ENCODE assay signal across 8 cellular contexts in the genomic region with DNA sequence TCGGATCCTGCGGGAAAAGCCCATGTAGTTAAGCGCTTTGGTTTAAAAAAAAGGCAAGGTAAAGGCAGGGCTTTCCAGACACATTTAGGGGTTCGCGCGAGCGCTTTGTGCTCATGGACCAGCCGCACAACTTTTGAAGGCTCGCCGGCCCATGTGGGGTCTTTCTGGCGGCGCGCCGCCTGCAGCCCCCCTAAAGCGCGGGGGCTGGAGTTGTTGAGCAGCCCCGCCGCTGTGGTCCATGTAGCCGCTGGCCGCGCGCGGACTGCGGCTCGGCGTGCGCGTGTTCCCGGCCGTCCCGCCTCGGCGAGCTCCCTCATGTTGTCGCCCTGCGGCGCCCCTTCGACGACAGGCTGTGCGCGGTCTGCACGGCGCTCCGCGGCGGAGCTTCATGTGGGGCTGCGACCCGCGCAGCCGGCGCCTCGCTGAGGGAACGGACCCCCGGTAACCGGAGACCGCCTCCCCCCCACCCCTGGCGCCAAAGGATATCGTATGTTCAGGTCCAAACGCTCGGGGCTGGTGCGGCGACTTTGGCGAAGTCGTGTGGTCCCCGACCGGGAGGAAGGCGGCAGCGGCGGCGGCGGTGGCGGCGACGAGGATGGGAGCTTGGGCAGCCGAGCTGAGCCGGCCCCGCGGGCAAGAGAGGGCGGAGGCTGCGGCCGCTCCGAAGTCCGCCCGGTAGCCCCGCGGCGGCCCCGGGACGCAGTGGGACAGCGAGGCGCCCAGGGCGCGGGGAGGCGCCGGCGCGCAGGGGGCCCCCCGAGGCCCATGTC. TPM values are rescaled to one million over a fixed set of nuclear protein-coding genes. Genes with fewer than 3 reads are reported as not detected.
DNase-seq lines count a peak whose midpoint lies in the region; ATAC-seq and TF ChIP-seq lines count a peak whose summit lies in the region.

No MANE protein-coding gene starts in this region.

- peak overlapping the region; percentile 95 for H3K4me2 ChIP-seq in PC-9

- peak; percentile 46 for DNase-seq in GM03348 (ENCODE audit: low spot score)
- DNase-seq in PC-9 = peak in 1 of 2 experiments; percentile 15
- DNase-seq in naive B cell = peak; percentile 27
- no peak for DNase-seq in NCI-H2107 treated with DMSO at 0.1 percent for 48 hours (lab: John Stamatoyannopoulos, UW; ENCODE audit: unreplicated experiment)
- DNase-seq in amniotic stem cell (lab: John Stamatoyannopoulos, UW) = no peak
- DNase-seq in NCI-H1694 treated with DMSO at 0.1 percent for 48 hours (lab: John Stamatoyannopoulos, UW) = no peak

- no peaks in the 10 kb centered on the region for H3K9me3 ChIP-seq in PC-9 (ENCODE audit: insufficient read depth, low read depth)

- peak overlapping the region; percentile 15 for H3K27ac Mint-ChIP-seq in dendritic cell treated with granulocyte-macrophage colony-stimulating factor and Interleukin-4, amounts not matched to agents 40 ng/mL and 50 ng/mL, for 4 days
- peak overlapping the region in 2 of 6 donors; percentile 21 to 87 for H3K27ac Mint-ChIP-seq in naive B cell

- no peak for ATAC-seq in naive B cell (ENCODE audit: low read depth in 2 of 2)
- ATAC-seq in GM19328 (IDR thresholded peaks at IDR 0.05; ENCODE audit: unreplicated experiment) = no peak

- peaks cover 10% of the 10 kb centered on the region for H3K36me3 Mint-ChIP-seq in dendritic cell treated with granulocyte-macrophage colony-stimulating factor and Interleukin-4, amounts not matched to agents 40 ng/mL and 50 ng/mL, for 4 days (ENCODE audit: low read depth)
- H3K36me3 Mint-ChIP-seq in naive B cell = no peaks in the 10 kb centered on the region

- H3K4me1 ChIP-seq in PC-9 (replicated peaks; ENCODE audit: insufficient read depth) = peaks cover 19% of the 10 kb centered on the region

- H3K9me2 ChIP-seq in PC-9 (ENCODE audit: insufficient read depth) = no peaks in the 10 kb centered on the region

- H3K27me3 ChIP-seq in PC-9 (ENCODE audit: insufficient read depth, low read depth) = no peaks in the 10 kb centered on the region

- no peaks in the 10 kb centered on the region for H3K9me3 Mint-ChIP-seq in dendritic cell treated with granulocyte-macrophage colony-stimulating factor and Interleukin-4, amounts not matched to agents 40 ng/mL and 50 ng/mL, for 4 days
- no peaks in the 10 kb centered on the region for H3K9me3 Mint-ChIP-seq in naive B cell

- H3K4me1 Mint-ChIP-seq in dendritic cell treated with granulocyte-macrophage colony-stimulating factor and Interleukin-4, amounts not matched to agents 40 ng/mL and 50 ng/mL, for 4 days (ENCODE audit: low read depth) = peaks cover 41% of the 10 kb centered on the region
- peaks cover 9 to 24% (median 18%) of the 10 kb centered on the region in 3 donors for H3K4me1 Mint-ChIP-seq in naive B cell

- BruUV-seq in PC-9 (replicated peaks; lab: Mats Ljungman, UMichigan) = TSS peak; percentile 56

- no peaks in the 10 kb centered on the region; the same call in 1 of the 2 replicates for H4K20me1 ChIP-seq in PC-9 (ENCODE audit: insufficient read depth)

- intact Hi-C loops in PC-9 (cut with micrococcal nuclease; ENCODE audit: unreplicated experiment) = loop anchor here (1.0 to 2.0 kb wide), 3 partner anchors 60 to 228 kb away; no protein-coding TSS in a partner anchor
- intact Hi-C loops in dendritic cell treated with granulocyte-macrophage colony-stimulating factor and Interleukin-4, amounts not matched to agents 40 ng/mL and 50 ng/mL, for 4 days (cut with micrococcal nuclease) = loop anchor here (5.0 kb wide), 1 partner anchor 149 kb away; no protein-coding TSS in a partner anchor

- H3K4me3 Mint-ChIP-seq in dendritic cell treated with granulocyte-macrophage colony-stimulating factor and Interleukin-4, amounts not matched to agents 40 ng/mL and 50 ng/mL, for 4 days = peak overlapping the region; percentile 83
- peak overlapping the region; percentile 85 to 97 (median 94) for H3K4me3 Mint-ChIP-seq in naive B cell

- H3F3A ChIP-seq in PC-9 (ENCODE audit: insufficient read depth, low read depth) = peaks cover 5% of the 10 kb centered on the region; the same call in 1 of the 2 replicates

- H3K79me2 ChIP-seq in PC-9 (ENCODE audit: low read depth) = peaks cover 36% of the 10 kb centered on the region

- H3K27me3 Mint-ChIP-seq in dendritic cell treated with granulocyte-macrophage colony-stimulating factor and Interleukin-4, amounts not matched to agents 40 ng/mL and 50 ng/mL, for 4 days = peaks cover 31% of the 10 kb centered on the region
- H3K27me3 Mint-ChIP-seq in naive B cell = peaks cover 11 to 24% (median 22%) of the 10 kb centered on the region in 3 donors

- CTCF ChIA-PET in PC-9 (lab: Charles Lee) = interaction anchor here (0.5 to 0.9 kb wide), 4 partner anchors 17 to 1078 kb away, joined by 3 to 12 read pairs (median 5); no protein-coding TSS in a partner anchor

- POLR2A ChIA-PET in PC-9 (lab: Charles Lee; ENCODE audit: unreplicated experiment) = interaction anchor here (0.7 to 0.8 kb wide), 2 partner anchors 63 to 638 kb away, joined by 3 to 5 read pairs; no protein-coding TSS in a partner anchor

- no peak for TF ChIP-seq CTCF in PC-9 (conservative IDR thresholded peaks at IDR 0.05)

- 0 out of 2 replicates have a peak overlapping the region, but pooled peaks have one; percentile 3 for H3K27ac ChIP-seq in PC-9

- peak overlapping the region; percentile 79; the same call in 1 of the 2 replicates for H2AFZ ChIP-seq in PC-9

- H3K4me3 ChIP-seq in PC-9 = peak overlapping the region; percentile 81

- H3K36me3 ChIP-seq in PC-9 (ENCODE audit: low read depth) = no peaks in the 10 kb centered on the region

RNA-seq across cellular contexts. Expression of a gene that starts 0.9 kb away (rescaled TPM):
- total RNA-seq in PC-9 (2021) = 7.1 and 10.6 TPM in 2 replicates
- polyA plus RNA-seq in naive B cell (ENCODE audit: low read depth in 6 of 6) = not detected

Comparison
In these comparisons a context has a peak if more than half of its experiments do, and no peak if none do; other contexts are left out.
1. DNase-seq: peak in GM03348 (single experiment) and naive B cell (single experiment); none in NCI-H2107 treated with DMSO at 0.1 percent for 48 hours (single experiment), amniotic stem cell (single experiment) and NCI-H1694 treated with DMSO at 0.1 percent for 48 hours (single experiment).